1 cellular context compared by ENCODE assay signal in the genomic region with DNA sequence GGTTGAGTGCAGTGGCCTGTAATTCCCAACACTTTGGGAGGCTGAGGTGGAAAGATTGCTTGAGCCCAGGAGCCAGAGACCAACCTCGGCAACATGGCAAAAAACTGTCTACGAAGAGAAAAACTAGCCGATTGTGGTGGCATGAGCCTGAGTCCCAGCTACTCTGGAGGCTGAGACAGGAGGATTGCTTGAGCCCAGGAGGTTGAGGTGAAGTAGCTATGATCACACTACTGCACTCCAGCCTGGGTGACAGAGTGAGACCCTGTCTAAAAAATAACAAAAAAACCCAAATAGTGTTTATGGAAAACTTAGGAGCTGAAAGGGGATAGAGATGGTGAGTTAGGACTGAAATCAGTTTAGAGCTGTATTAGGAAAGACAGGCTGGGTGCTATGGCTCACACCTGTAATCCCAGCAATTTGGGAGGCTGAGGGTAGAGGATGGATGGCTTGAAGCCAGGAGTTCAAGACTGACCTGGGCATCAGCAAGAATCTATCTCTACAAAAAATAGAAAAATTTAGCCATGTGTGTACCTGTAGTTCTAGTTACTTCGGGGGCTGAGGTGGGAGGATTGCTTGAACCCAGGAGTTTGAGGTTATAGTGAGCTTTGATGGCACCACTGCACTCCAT.
TF ChIP-seq lines count a peak whose summit lies in the region.

No MANE protein-coding gene starts in this region.

TF ChIP-seq in WTC11, 78 proteins besides CTCF, POLR2A, EP300 and RAD21:
- TF ChIP-seq ZNF512 (CRISPR knock-in tag; IDR thresholded peaks at IDR 0.05; ENCODE audit: borderline replicate concordance) (no peak), MYBL2 (CRISPR knock-in tag; IDR thresholded peaks at IDR 0.05) (no peak), ZNF532 (CRISPR knock-in tag; IDR thresholded peaks at IDR 0.05; ENCODE audit: borderline replicate concordance) (peak; percentile 54; the same call in 1 of the 2 replicates), PRRX2 (CRISPR knock-in tag; IDR thresholded peaks at IDR 0.05) (0 out of 2 replicates have a peak, but pooled peaks have one; percentile 91), ELF4 (CRISPR knock-in tag; IDR thresholded peaks at IDR 0.05; ENCODE audit: low read depth) (no peak), ESRRA (CRISPR knock-in tag; IDR thresholded peaks at IDR 0.05; ENCODE audit: borderline replicate concordance) (no peak), ZNF232 (CRISPR knock-in tag; IDR thresholded peaks at IDR 0.05) (no peak), AR (CRISPR knock-in tag; IDR thresholded peaks at IDR 0.05) (no peak; the same call in 1 of the 2 replicates), RELA (CRISPR knock-in tag; IDR thresholded peaks at IDR 0.05; ENCODE audit: borderline replicate concordance) (no peak), ZNF671 (CRISPR knock-in tag; IDR thresholded peaks at IDR 0.05) (0 out of 2 replicates have a peak, but pooled peaks have one; percentile 31), FOXK1 (CRISPR knock-in tag; IDR thresholded peaks at IDR 0.05) (no peak), EMX1 (CRISPR knock-in tag; IDR thresholded peaks at IDR 0.05) (0 out of 2 replicates have a peak, but pooled peaks have one; percentile 24), USF1 (CRISPR knock-in tag; IDR thresholded peaks at IDR 0.05) (no peak)
TF ChIP-seq in WTC11: peak in this region for 4.
